Comparison of ENCODE assay signal across 8 cellular contexts in the genomic region with DNA sequence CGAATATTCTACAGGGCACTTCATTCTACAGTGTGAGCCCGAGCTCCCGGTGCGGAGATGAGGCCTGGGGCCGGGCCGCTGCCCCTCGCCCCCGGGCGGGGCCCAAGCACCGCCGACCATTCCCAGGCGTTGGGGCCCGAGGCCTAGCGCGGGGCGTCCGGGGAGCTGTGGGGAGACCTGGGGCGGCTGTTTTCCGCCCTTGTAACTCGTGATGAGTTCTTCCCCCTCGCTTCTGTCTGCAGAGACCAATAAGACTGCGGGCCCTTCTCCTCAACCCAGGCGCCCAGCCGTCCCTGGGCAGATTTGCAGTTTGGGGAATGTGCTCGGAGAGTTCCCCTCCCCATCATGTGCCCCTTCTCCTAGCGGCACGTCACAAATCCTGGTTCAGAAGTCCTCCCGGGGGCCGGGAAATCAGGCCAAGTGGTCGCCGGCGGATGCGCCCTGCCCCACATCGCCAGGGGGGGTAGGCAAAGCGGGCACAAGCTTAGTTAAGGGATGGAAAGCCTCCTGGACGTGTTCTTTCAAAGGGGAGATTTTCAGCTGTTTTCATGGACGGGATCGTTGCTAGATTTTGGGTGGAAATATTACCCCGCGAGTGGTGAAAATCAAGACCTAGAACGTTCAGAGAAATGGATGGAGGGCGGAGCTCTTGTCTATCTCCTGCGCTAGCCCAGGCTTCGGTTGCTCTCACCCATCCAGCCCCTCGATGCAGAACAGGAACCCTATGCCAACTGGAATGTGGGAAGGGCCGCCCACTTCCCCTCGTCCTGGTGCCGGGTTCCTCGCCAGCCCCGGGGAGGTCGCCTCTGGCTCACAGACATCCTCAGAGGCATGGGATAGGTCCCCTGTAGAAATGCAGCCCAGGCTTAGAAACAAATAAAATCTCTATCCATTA. TPM values are rescaled to one million over a fixed set of nuclear protein-coding genes. Genes with fewer than 3 reads are reported as not detected.
DNase-seq lines count a peak whose midpoint lies in the region; ATAC-seq lines count a peak whose summit lies in the region.

No MANE protein-coding gene starts in this region.

- H3K36me3 ChIP-seq in effector memory CD4-positive, alpha-beta T cell (ENCODE audit: control insufficient read depth, insufficient read depth, low read length): no peaks in the 10 kb centered on the region

- DNase-seq in G401 (ENCODE audit: low spot score) (peak; percentile 76), M059J (ENCODE audit: low read depth) (peak; percentile 41), lung microvascular endothelial cell (ENCODE audit: low read depth in 2 of 2) (peak; percentile 39 to 67), A172 (ENCODE audit: low spot score) (no peak)
- peak; percentile 85 for DNase-seq in activated CD4-positive, alpha-beta T cell treated with anti-CD3 and anti-CD28 coated beads, Interleukin-2, amount 10 ng/mL, durations not matched to agents 24 days and 14 days
- DNase-seq in effector memory CD4-positive, alpha-beta T cell: peak in 2 of 3 donors; percentile 19 to 26
- peak; percentile 10 for DNase-seq in stimulated activated CD8-positive, alpha-beta memory T cell treated with anti-CD3 and anti-CD28 coated beads, Interleukin-12 subunit alpha, Interleukin-12 subunit beta, amount 100 ng/mL, for 24 hours (ENCODE audit: extremely low read depth)

- no peaks in the 10 kb centered on the region for H3K9me3 Mint-ChIP-seq in activated CD4-positive, alpha-beta T cell treated with anti-CD3 and anti-CD28 coated beads, Interleukin-2, amount 10 ng/mL, durations not matched to agents 24 days and 14 days

- peaks cover 3% of the 10 kb centered on the region for H3K4me1 ChIP-seq in effector memory CD4-positive, alpha-beta T cell (ENCODE audit: control insufficient read depth, insufficient read depth, low read length, poor library complexity, severe bottlenecking)

- H3K4me3 Mint-ChIP-seq in activated CD4-positive, alpha-beta T cell treated with anti-CD3 and anti-CD28 coated beads, Interleukin-2, amount 10 ng/mL, durations not matched to agents 24 days and 14 days: peak overlapping the region; percentile 97

- in situ Hi-C loops in G401 (cut with HindIII; ENCODE audit: low sequenced_read_pairs): no loop called here

- peak; percentile 15 for ATAC-seq in GM21576 (IDR thresholded peaks at IDR 0.05; ENCODE audit: unreplicated experiment)

- H3K27me3 ChIP-seq in effector memory CD4-positive, alpha-beta T cell (replicated peaks; ENCODE audit: control insufficient read depth, insufficient read depth, low read length, poor library complexity, severe bottlenecking): no peaks in the 10 kb centered on the region

- H3K27ac ChIP-seq in effector memory CD4-positive, alpha-beta T cell (ENCODE audit: insufficient read depth, low read length, poor library complexity, severe bottlenecking): peak overlapping the region; percentile 94

- peak overlapping the region; percentile 79 for H3K4me3 ChIP-seq in effector memory CD4-positive, alpha-beta T cell (ENCODE audit: insufficient read depth, low read depth, low read length, poor library complexity, severe bottlenecking)

- peak overlapping the region; percentile 100 for H3K27ac Mint-ChIP-seq in activated CD4-positive, alpha-beta T cell treated with anti-CD3 and anti-CD28 coated beads, Interleukin-2, amount 10 ng/mL, durations not matched to agents 24 days and 14 days

- peaks cover 16% of the 10 kb centered on the region for H3K27me3 Mint-ChIP-seq in activated CD4-positive, alpha-beta T cell treated with anti-CD3 and anti-CD28 coated beads, Interleukin-2, amount 10 ng/mL, durations not matched to agents 24 days and 14 days

- no peaks in the 10 kb centered on the region for H3K36me3 Mint-ChIP-seq in activated CD4-positive, alpha-beta T cell treated with anti-CD3 and anti-CD28 coated beads, Interleukin-2, amount 10 ng/mL, durations not matched to agents 24 days and 14 days (ENCODE audit: low read depth)

- no peaks in the 10 kb centered on the region for H3K9me3 ChIP-seq in effector memory CD4-positive, alpha-beta T cell (ENCODE audit: control insufficient read depth, low read length)

- peaks cover 20% of the 10 kb centered on the region for H3K4me1 Mint-ChIP-seq in activated CD4-positive, alpha-beta T cell treated with anti-CD3 and anti-CD28 coated beads, Interleukin-2, amount 10 ng/mL, durations not matched to agents 24 days and 14 days

- intact Hi-C loops in activated CD4-positive, alpha-beta T cell treated with anti-CD3 and anti-CD28 coated beads, Interleukin-2, amount 10 ng/mL, durations not matched to agents 24 days and 14 days (cut with micrococcal nuclease): loop anchor here (1.0 to 10.0 kb wide), 8 partner anchors 14 to 1184 kb away; a partner anchor contains a TSS

RNA-seq across cellular contexts. Expression of a gene that starts 18.8 kb away (rescaled TPM):
- total RNA-seq in G401 (2014; rRNA removed; shearing (Covaris generic)): not detected in 2 replicates
- total RNA-seq in M059J (2014; rRNA removed; shearing (Covaris generic)): not detected in 2 replicates
- total RNA-seq in activated CD4-positive, alpha-beta T cell treated with anti-CD3 and anti-CD28 coated beads, Interleukin-2, amount 10 ng/mL, durations not matched to agents 24 days and 14 days: 0.26 and 0.73 TPM in 2 replicates
- total RNA-seq in lung microvascular endothelial cell: not detected in 2 replicates
- not detected in 2 replicates for total RNA-seq in A172 (2014; rRNA removed; shearing (Covaris generic))

RNA-seq across cellular contexts. Expression of a gene that starts 47.3 kb away (rescaled TPM):
- total RNA-seq in G401 (2014; rRNA removed; shearing (Covaris generic)): not detected in 2 replicates
- total RNA-seq in M059J (2014; rRNA removed; shearing (Covaris generic)): not detected in 2 replicates
- 0.19 and 0.43 TPM in 2 replicates for total RNA-seq in activated CD4-positive, alpha-beta T cell treated with anti-CD3 and anti-CD28 coated beads, Interleukin-2, amount 10 ng/mL, durations not matched to agents 24 days and 14 days
- total RNA-seq in lung microvascular endothelial cell: not detected in 2 replicates
- total RNA-seq in A172 (2014; rRNA removed; shearing (Covaris generic)): not detected in 2 replicates
